In genomic region chr6:150876598-150876997, GRCh38 we compare ENCODE assay signal across 11 cellular contexts. TPM values are rescaled to one million over a fixed set of nuclear protein-coding genes. Genes with fewer than 3 reads are reported as not detected.
DNase-seq lines count a peak whose midpoint lies in the region; ATAC-seq and TF ChIP-seq lines count a peak whose summit lies in the region.
"Had no signal": no experiment of that assay in that cellular context is flagged by ENCODE, and none has a peak within 500 bp of the region (broad histone marks: within the 10 kb centered on the region; RNA-seq: fewer than 3 reads in every experiment).

No MANE protein-coding gene starts in this region.

- ATAC-seq in SK-N-SH treated with all-trans-retinoic acid at 6 μM for 48 hours (peak; percentile 80), left lung (peak; percentile 68)

- intact Hi-C loops in left lung (cut with DNase I), result no loop called here
- intact Hi-C loops in tibial artery (cut with DNase I; ENCODE audit: low total_unique reads), result loop anchor here (10.0 kb wide), 1 partner anchor 62 kb away; no protein-coding TSS in a partner anchor

- TF ChIP-seq CTCF in SK-N-SH (IDR thresholded peaks at IDR 0.05) (no peak), left lung (IDR thresholded peaks at IDR 0.05) (no peak), tibial artery (IDR thresholded peaks at IDR 0.05) (peak; percentile 42 to 43)

- TF ChIP-seq EP300 in SK-N-SH (IDR thresholded peaks at IDR 0.05; ENCODE audit: borderline replicate concordance in 1 of 2, low read depth in 1 of 2, low read length in 1 of 2), result no peak

- no peak for DNase-seq in SK-N-SH
- peak; percentile 86 for DNase-seq in cerebellum (ENCODE audit: low spot score)
- no peak for DNase-seq in left lung
- peak; percentile 61 to 91 for DNase-seq in tibial artery
- DNase-seq in GM03348 (ENCODE audit: low spot score), result no peak
- DNase-seq in NOMO-1 treated with DMSO at 0.1 percent for 48 hours (lab: John Stamatoyannopoulos, UW; ENCODE audit: unreplicated experiment), result no peak
- DNase-seq in foreskin melanocyte, result no peak
- DNase-seq: ACHN, NCI-H1930 had no signal

- H3K4me1 ChIP-seq in SK-N-SH (ENCODE audit: control insufficient read depth in 1 of 2, insufficient read depth in 2 of 2, low read depth in 1 of 2, low read length in 1 of 2), result peaks cover 1 to 5% of the 10 kb centered on the region in 2 experiments; a peak in 3 of 4 replicates
- no peaks in the 10 kb centered on the region for H3K4me1 ChIP-seq in left lung
- H3K4me1 ChIP-seq in tibial artery, result peaks cover 0 to 47% (median 12%) of the 10 kb centered on the region in 4 donors

- H3F3A ChIP-seq in SK-N-SH (replicated peaks; ENCODE audit: insufficient read depth), result peaks cover 20% of the 10 kb centered on the region

- H3K79me2 ChIP-seq in SK-N-SH (ENCODE audit: insufficient read depth), result peaks cover 99% of the 10 kb centered on the region

- H3K4me3 ChIP-seq in SK-N-SH (ENCODE audit: low read depth in 2 of 2, low read length in 1 of 2) (no peak overlapping the region), left lung (no peak overlapping the region), tibial artery (no peak overlapping the region)

- H3K27me3 ChIP-seq in SK-N-SH (ENCODE audit: insufficient read depth) (no peaks in the 10 kb centered on the region), left lung (no peaks in the 10 kb centered on the region), tibial artery (no peaks in the 10 kb centered on the region)
- H3K27me3 ChIP-seq: neutrophil had no signal

- no peak overlapping the region for H3K4me2 ChIP-seq in SK-N-SH

- no peaks in the 10 kb centered on the region for H3K9me2 ChIP-seq in SK-N-SH

- WGBS in SK-N-SH (ENCODE audit: low lambda C conversion rate), result 75% methylated on average over 5 of the region's 5 CpGs

- H2AFZ ChIP-seq in SK-N-SH (ENCODE audit: low read depth), result no peak overlapping the region

- POLR2A ChIA-PET in SK-N-SH (lab: Yijun Ruan, JAX), result no interaction called here

- H3K36me3 ChIP-seq in SK-N-SH (replicated peaks in 1 of 2; ENCODE audit: control insufficient read depth in 1 of 2, insufficient read depth in 2 of 2, low read length in 1 of 2) (peaks cover 11 to 26% of the 10 kb centered on the region in 2 experiments), left lung (peaks cover 0 to 3% of the 10 kb centered on the region in 2 donors), tibial artery (no peaks in the 10 kb centered on the region)
- H3K36me3 ChIP-seq: neutrophil had no signal

- H3K9ac ChIP-seq in SK-N-SH, result no peak overlapping the region

- CTCF ChIA-PET in SK-N-SH (lab: Yijun Ruan, JAX), result interaction anchor here (3.3 kb wide), 1 partner anchor 448 kb away, joined by 10 read pairs; no protein-coding TSS in a partner anchor

- H3K27ac ChIP-seq in SK-N-SH (ENCODE audit: low read depth in 2 of 2, low read length in 1 of 2) (no peak overlapping the region), left lung (no peak overlapping the region), tibial artery (peak overlapping the region; percentile 60 to 82)
- H3K27ac ChIP-seq: neutrophil had no signal

- peaks cover 53% of the 10 kb centered on the region for H4K20me1 ChIP-seq in SK-N-SH (ENCODE audit: insufficient read depth)

- no peaks in the 10 kb centered on the region for H3K9me3 ChIP-seq in SK-N-SH
- no peaks in the 10 kb centered on the region for H3K9me3 ChIP-seq in left lung
- no peaks in the 10 kb centered on the region for H3K9me3 ChIP-seq in tibial artery
- H3K9me3 ChIP-seq: neutrophil had no signal

- no peak for TF ChIP-seq RAD21 in SK-N-SH (IDR thresholded peaks at IDR 0.05; ENCODE audit: low read length)

TF ChIP-seq in SK-N-SH treated with all-trans-retinoic acid at 6 μM for 48 hours, 23 proteins besides CTCF, POLR2A, EP300 and RAD21:
- TF ChIP-seq ISL1 (CRISPR knock-in tag; IDR thresholded peaks at IDR 0.05), result peak; percentile 65; the same call in 1 of the 2 replicates
- no peak for TF ChIP-seq TCF4 (CRISPR knock-in tag; IDR thresholded peaks at IDR 0.05; ENCODE audit: borderline replicate concordance)

TF ChIP-seq in SK-N-SH, 30 proteins besides CTCF, POLR2A, EP300 and RAD21:
- TF ChIP-seq RXRA (IDR thresholded peaks at IDR 0.05; ENCODE audit: borderline replicate concordance, low read depth) (no peak), YY1 (IDR thresholded peaks at IDR 0.05; ENCODE audit: low read depth) (no peak), RCOR1 (IDR thresholded peaks at IDR 0.05; ENCODE audit: low read length) (no peak), PBX3 (IDR thresholded peaks at IDR 0.05) (no peak), REST (IDR thresholded peaks at IDR 0.05; ENCODE audit: low read depth, low read length) (no peak), CHD2 (IDR thresholded peaks at IDR 0.05; ENCODE audit: low read length, partially characterized antibody) (no peak)

RNA-seq across cellular contexts. Expression of gene MTHFD1L, which starts 11.1 kb away (rescaled TPM):
- 36.7 and 37.0 TPM in 2 replicates for polyA plus RNA-seq in SK-N-SH (2012; rRNA removed)
- 35.9 and 36.2 TPM in 2 replicates for polyA plus RNA-seq in SK-N-SH (2012; cell fraction: cytosol; rRNA removed)
- 35.4 and 47.8 TPM in 2 replicates for polyA plus RNA-seq in SK-N-SH (2012; cell fraction: nucleus; rRNA removed)
- total RNA-seq in cerebellum (15.1 TPM), left lung (10 to 100 TPM; 21.2 to 38.2 TPM)

Comparison
In these comparisons a context has a peak if more than half of its experiments do, and no peak if none do; other contexts are left out.
1. DNase-seq: peak in cerebellum (single experiment) and tibial artery (2 of 2); none in SK-N-SH (single experiment), left lung (0 of 2), GM03348 (single experiment), NOMO-1 treated with DMSO at 0.1 percent for 48 hours (single experiment) and foreskin melanocyte (single experiment).
2. H3K27ac ChIP-seq: peak in tibial artery (2 of 2); none in SK-N-SH (0 of 2) and left lung (0 of 2).
3. CTCF ChIP-seq: peak in tibial artery (2 of 2); none in SK-N-SH (single experiment) and left lung (0 of 2).